ENCODE assay signal across 8 cellular contexts in genomic region chr3:133927543-133928066, GRCh38. TPM values are rescaled to one million over a fixed set of nuclear protein-coding genes. Genes with fewer than 3 reads are reported as not detected.
DNase-seq lines count a peak whose midpoint lies in the region; ATAC-seq and TF ChIP-seq lines count a peak whose summit lies in the region.

No MANE protein-coding gene starts in this region.

- peak; percentile 63 to 75 (median 63) for DNase-seq in CD4-positive, CD25-positive, alpha-beta regulatory T cell
- DNase-seq in HuH-7 (ENCODE audit: low spot score) (peak; percentile 85), chondrocyte (ENCODE audit: low spot score) (no peak), right lobe of liver (peak in 2 of 3 donors; percentile 63 to 65)
- DNase-seq in activated CD4-positive, CD25-positive, alpha-beta regulatory T cell treated with anti-CD3 and anti-CD28 coated beads, Interleukin-2, amount 50 U/mL, for 72 hours: peak; percentile 77
- DNase-seq in stimulated activated CD4-positive, alpha-beta T cell treated with anti-CD3 and anti-CD28 coated beads, Interleukin-4, amount 100 ng/mL, for 4 hours: peak; percentile 76 to 80

- H3K27me3 ChIP-seq in CD4-positive, CD25-positive, alpha-beta regulatory T cell (ENCODE audit: control insufficient read depth, insufficient read depth, low read length): no peaks in the 10 kb centered on the region
- no peaks in the 10 kb centered on the region for H3K27me3 ChIP-seq in right lobe of liver

- H3K27ac ChIP-seq in CD4-positive, CD25-positive, alpha-beta regulatory T cell (ENCODE audit: insufficient read depth, low read length, poor library complexity, severe bottlenecking): no peak overlapping the region
- no peak overlapping the region for H3K27ac ChIP-seq in right lobe of liver

- TF ChIP-seq POLR2A in right lobe of liver (IDR thresholded peaks at IDR 0.05): no peak

- H3K4me3 Mint-ChIP-seq in CD4-positive, CD25-positive, alpha-beta regulatory T cell: peak overlapping the region; percentile 73 to 79 (median 74)
- peak overlapping the region; percentile 71 for H3K4me3 Mint-ChIP-seq in chondrocyte (ENCODE audit: unreplicated experiment)

- peak overlapping the region; percentile 30 for H3K4me3 ChIP-seq in CD4-positive, CD25-positive, alpha-beta regulatory T cell (ENCODE audit: low read depth, low read length)
- peak overlapping the region; percentile 42 to 51 (median 50) for H3K4me3 ChIP-seq in right lobe of liver

- H3K9me3 Mint-ChIP-seq in CD4-positive, CD25-positive, alpha-beta regulatory T cell: no peaks in the 10 kb centered on the region
- no peaks in the 10 kb centered on the region for H3K9me3 Mint-ChIP-seq in chondrocyte (ENCODE audit: low read depth)

- H3K9me3 ChIP-seq in CD4-positive, CD25-positive, alpha-beta regulatory T cell (ENCODE audit: control insufficient read depth in 2 of 2, low read length in 2 of 2): no peaks in the 10 kb centered on the region
- no peaks in the 10 kb centered on the region for H3K9me3 ChIP-seq in right lobe of liver

- ATAC-seq in CD4-positive, CD25-positive, alpha-beta regulatory T cell (ENCODE audit: low read depth in 2 of 2): peak; percentile 83 to 86
- ATAC-seq in GM19463 (IDR thresholded peaks at IDR 0.05; ENCODE audit: unreplicated experiment): peak; percentile 79
- ATAC-seq in right lobe of liver: peak; percentile 82 to 92 (median 88)
- ATAC-seq in GM18907 (IDR thresholded peaks at IDR 0.05; ENCODE audit: unreplicated experiment): no peak

- intact Hi-C loops in right lobe of liver (cut with DNase I): no loop called here

- peaks cover 0 to 18% (median 7%) of the 10 kb centered on the region in 4 donors for H3K4me1 Mint-ChIP-seq in CD4-positive, CD25-positive, alpha-beta regulatory T cell
- H3K4me1 Mint-ChIP-seq in chondrocyte (ENCODE audit: low read depth): peaks cover 10% of the 10 kb centered on the region

- H3K27ac Mint-ChIP-seq in CD4-positive, CD25-positive, alpha-beta regulatory T cell: peak overlapping the region in 2 of 3 donors; percentile 60 to 82
- no peak overlapping the region for H3K27ac Mint-ChIP-seq in chondrocyte (ENCODE audit: unreplicated experiment)

- H3K4me1 ChIP-seq in CD4-positive, CD25-positive, alpha-beta regulatory T cell (ENCODE audit: control insufficient read depth, insufficient read depth, low read length, poor library complexity, severe bottlenecking): peaks cover 15% of the 10 kb centered on the region
- H3K4me1 ChIP-seq in right lobe of liver: peaks cover 0 to 10% (median 3%) of the 10 kb centered on the region in 4 donors

- peaks cover 36% of the 10 kb centered on the region for H3K27me3 Mint-ChIP-seq in CD4-positive, CD25-positive, alpha-beta regulatory T cell
- H3K27me3 Mint-ChIP-seq in chondrocyte (ENCODE audit: low read depth): no peaks in the 10 kb centered on the region

- TF ChIP-seq CTCF in chondrocyte (IDR thresholded peaks at IDR 0.05): peak; percentile 86
- peak; percentile 60 to 92 (median 68) for TF ChIP-seq CTCF in right lobe of liver (IDR thresholded peaks at IDR 0.05)

- no peaks in the 10 kb centered on the region for H3K36me3 ChIP-seq in CD4-positive, CD25-positive, alpha-beta regulatory T cell (ENCODE audit: control insufficient read depth, insufficient read depth, low read length)
- H3K36me3 ChIP-seq in right lobe of liver: no peaks in the 10 kb centered on the region

- 11% methylated on average over 8 of the region's 50 CpGs for WGBS in right lobe of liver (ENCODE audit: insufficient coverage, low coverage, low lambda C conversion rate, missing lambda C conversion rate)

- no peaks in the 10 kb centered on the region for H3K36me3 Mint-ChIP-seq in CD4-positive, CD25-positive, alpha-beta regulatory T cell
- H3K36me3 Mint-ChIP-seq in chondrocyte (ENCODE audit: low read depth): no peaks in the 10 kb centered on the region

RNA-seq across cellular contexts. Expression of gene RAB6B, which starts 31.9 kb away (rescaled TPM):
- 0.94 TPM for total RNA-seq in CD4-positive, CD25-positive, alpha-beta regulatory T cell
- polyA plus RNA-seq in CD4-positive, CD25-positive, alpha-beta regulatory T cell: under 1 TPM; 0.16 to 0.41 (median 0.25) TPM
- total RNA-seq in chondrocyte (16.2 to 29.6 TPM (median 25.7 TPM) in 3 replicates), right lobe of liver (under 1 TPM; 0.09 to 0.60 (median 0.36) TPM)
